ENCODE assay signal across 21 cellular contexts in genomic region chr15:93298901-93299300, GRCh38.
DNase-seq lines count a peak whose midpoint lies in the region; ATAC-seq and TF ChIP-seq lines count a peak whose summit lies in the region.
"Had no signal": no experiment of that assay in that cellular context is flagged by ENCODE, and none has a peak within 500 bp of the region (broad histone marks: within the 10 kb centered on the region; RNA-seq: fewer than 3 reads in every experiment).

No MANE protein-coding gene starts in this region.

- H3K36me3 Mint-ChIP-seq in activated CD8-positive, alpha-beta memory T cell treated with anti-CD3 and anti-CD28 coated beads, Interleukin-2, amount 10 ng/mL, durations not matched to agents 7 days and 5 days, result no peaks in the 10 kb centered on the region
- H3K36me3 Mint-ChIP-seq in MCF 10A (ENCODE audit: insufficient read depth, unreplicated experiment) (peaks cover 4% of the 10 kb centered on the region), glutamatergic neuron (ENCODE audit: unreplicated experiment) (no peaks in the 10 kb centered on the region)
- H3K36me3 Mint-ChIP-seq: activated naive CD8-positive, alpha-beta T cell treated with anti-CD3 and anti-CD28 coated beads for 36 hours; IgD-negative memory B cell; natural killer cell treated with Interleukin-12 subunit alpha and Interleukin-12 subunit beta and Interleukin-15 and Interleukin-18, amount 100 ng/mL, for 72 hours had no signal

- peaks cover 18% of the 10 kb centered on the region for H3K27me3 Mint-ChIP-seq in activated CD8-positive, alpha-beta memory T cell treated with anti-CD3 and anti-CD28 coated beads, Interleukin-2, amount 10 ng/mL, durations not matched to agents 7 days and 5 days
- H3K27me3 Mint-ChIP-seq in MCF 10A (ENCODE audit: insufficient read depth, unreplicated experiment) (no peaks in the 10 kb centered on the region), glutamatergic neuron (ENCODE audit: unreplicated experiment) (peaks cover 2% of the 10 kb centered on the region)
- H3K27me3 Mint-ChIP-seq: activated naive CD8-positive, alpha-beta T cell treated with anti-CD3 and anti-CD28 coated beads for 36 hours; IgD-negative memory B cell had no signal

- peak overlapping the region; percentile 63 for H3K14ac ChIP-seq in neuronal stem cell (ENCODE audit: low read length)

- H3K23ac ChIP-seq in neuronal stem cell (ENCODE audit: low read depth, low read length, poor library complexity), result no peak overlapping the region

- no peak overlapping the region for H3K4me2 ChIP-seq in neuronal stem cell (ENCODE audit: insufficient read depth, low read length, poor library complexity, severe bottlenecking)
- H3K4me2 ChIP-seq: PC-9 had no signal

- H3K4me1 Mint-ChIP-seq in activated CD8-positive, alpha-beta memory T cell treated with anti-CD3 and anti-CD28 coated beads, Interleukin-2, amount 10 ng/mL, durations not matched to agents 7 days and 5 days, result no peaks in the 10 kb centered on the region
- H3K4me1 Mint-ChIP-seq in MCF 10A (ENCODE audit: insufficient read depth, unreplicated experiment) (peaks cover 23% of the 10 kb centered on the region), glutamatergic neuron (ENCODE audit: low read depth, unreplicated experiment) (peaks cover 2% of the 10 kb centered on the region)
- H3K4me1 Mint-ChIP-seq: activated naive CD8-positive, alpha-beta T cell treated with anti-CD3 and anti-CD28 coated beads for 36 hours; IgD-negative memory B cell had no signal

- H3K4me1 ChIP-seq in neuronal stem cell (ENCODE audit: control insufficient read depth in 2 of 2, insufficient read depth in 1 of 2, low read depth in 1 of 2, low read length in 2 of 2), result peaks cover 5 to 9% of the 10 kb centered on the region in 2 donors

- no peak overlapping the region for H2BK5ac ChIP-seq in neuronal stem cell (ENCODE audit: low read length)

- no peak overlapping the region for H3K4me3 ChIP-seq in neuronal stem cell (ENCODE audit: low read length in 2 of 2)
- H3K4me3 ChIP-seq: esophagus squamous epithelium, PC-9, SK-N-MC had no signal

- H3K18ac ChIP-seq in neuronal stem cell (ENCODE audit: low read length), result peak overlapping the region; percentile 90

- H3K9me3 ChIP-seq in neuronal stem cell (replicated peaks in 1 of 2; ENCODE audit: control insufficient read depth in 2 of 2, insufficient read depth in 1 of 2, low read depth in 1 of 2, low read length in 2 of 2), result peaks cover 0 to 2% of the 10 kb centered on the region in 2 donors
- H3K9me3 ChIP-seq: esophagus squamous epithelium had no signal

- peak overlapping the region; percentile 96 for H2AK5ac ChIP-seq in neuronal stem cell (ENCODE audit: low read depth, low read length)

- H3K27ac Mint-ChIP-seq in activated CD8-positive, alpha-beta memory T cell treated with anti-CD3 and anti-CD28 coated beads, Interleukin-2, amount 10 ng/mL, durations not matched to agents 7 days and 5 days, result no peak overlapping the region
- peak overlapping the region; percentile 43 for H3K27ac Mint-ChIP-seq in MCF 10A (ENCODE audit: low read depth, unreplicated experiment)
- no peak overlapping the region for H3K27ac Mint-ChIP-seq in glutamatergic neuron (ENCODE audit: unreplicated experiment)
- H3K27ac Mint-ChIP-seq: activated naive CD8-positive, alpha-beta T cell treated with anti-CD3 and anti-CD28 coated beads for 36 hours; HFFc6; IgD-negative memory B cell; natural killer cell treated with Interleukin-12 subunit alpha and Interleukin-12 subunit beta and Interleukin-15 and Interleukin-18, amount 100 ng/mL, for 72 hours had no signal

- ATAC-seq in activated CD8-positive, alpha-beta memory T cell treated with anti-CD3 and anti-CD28 coated beads, Interleukin-2, amount 10 ng/mL, durations not matched to agents 7 days and 5 days, result no peak
- ATAC-seq in GM19467 (IDR thresholded peaks at IDR 0.05; ENCODE audit: unreplicated experiment) (no peak), HG03565 (IDR thresholded peaks at IDR 0.05; ENCODE audit: unreplicated experiment) (no peak)
- ATAC-seq: activated CD4-positive, CD25-positive, alpha-beta regulatory T cell treated with anti-CD3 and anti-CD28 coated beads, Interleukin-2, amount 50 U/mL, for 24 hours; left colon had no signal

- H3K27ac ChIP-seq in neuronal stem cell (replicated peaks; ENCODE audit: low read length), result no peak overlapping the region
- H3K27ac ChIP-seq: PC-9, SK-N-MC had no signal

- H4K8ac ChIP-seq in neuronal stem cell (ENCODE audit: low read depth, low read length), result no peak overlapping the region

- BruUV-seq in MCF 10A (replicated peaks; lab: Mats Ljungman, UMichigan), result no TSS peak

- no peak overlapping the region for H4K91ac ChIP-seq in neuronal stem cell (ENCODE audit: low read depth, low read length, poor library complexity)

- H2BK12ac ChIP-seq in neuronal stem cell (ENCODE audit: low read length), result peak overlapping the region; percentile 12

- H3K79me1 ChIP-seq in neuronal stem cell (ENCODE audit: low read depth, low read length), result no peaks in the 10 kb centered on the region

- DNase-seq in activated CD8-positive, alpha-beta memory T cell treated with anti-CD3 and anti-CD28 coated beads, Interleukin-2, amount 10 ng/mL, durations not matched to agents 7 days and 5 days, result peak; percentile 29
- no peak for DNase-seq in activated CD8-positive, alpha-beta memory T cell treated with anti-CD3 and anti-CD28 coated beads, Interleukin-2, amount 50 U/mL, for 48 hours
- DNase-seq in MCF 10A (ENCODE audit: unreplicated experiment) (peak; percentile 96), neuronal stem cell (ENCODE audit: low spot score) (no peak), kidney tubule cell (ENCODE audit: low spot score) (no peak), glutamatergic neuron (no peak)
- DNase-seq: activated naive CD8-positive, alpha-beta T cell treated with anti-CD3 and anti-CD28 coated beads for 36 hours; effector CD4-positive, alpha-beta T cell; esophagus squamous epithelium; HFFc6; NCI-H187; NCI-H748 treated with DMSO at 0.1 percent for 48 hours; PC-9; T1000 had no signal

- peak overlapping the region; percentile 84 for H3K4ac ChIP-seq in neuronal stem cell (ENCODE audit: low read length)

- no CpG with 5 or more reads among the region's 9 CpGs for WGBS in neuronal stem cell (ENCODE audit: extremely low coverage in 2 of 2, insufficient read length in 2 of 2, insufficient replicate concordance in 1 of 2), 2 donors

- H2AFZ ChIP-seq in neuronal stem cell (ENCODE audit: low read length), result no peak overlapping the region
- H2AFZ ChIP-seq: PC-9 had no signal

- H3K27me3 ChIP-seq in neuronal stem cell (ENCODE audit: control insufficient read depth in 3 of 3, insufficient read depth in 3 of 3, low read depth in 1 of 3, low read length in 3 of 3), result no peaks in the 10 kb centered on the region
- H3K27me3 ChIP-seq: esophagus squamous epithelium had no signal

- POLR2A ChIA-PET in MCF 10A (lab: Yijun Ruan, JAX), result interaction anchor here (1.0 kb wide), 1 partner anchor 11 kb away, joined by 3 read pairs; no protein-coding TSS in a partner anchor

- CTCF ChIA-PET in activated CD8-positive, alpha-beta memory T cell treated with anti-CD3 and anti-CD28 coated beads, Interleukin-2, amount 10 ng/mL, durations not matched to agents 7 days and 5 days (lab: Charles Lee), result no interaction called here
- CTCF ChIA-PET in MCF 10A (lab: Yijun Ruan, JAX), result no interaction called here

- H3K9me3 Mint-ChIP-seq in activated CD8-positive, alpha-beta memory T cell treated with anti-CD3 and anti-CD28 coated beads, Interleukin-2, amount 10 ng/mL, durations not matched to agents 7 days and 5 days (ENCODE audit: low read depth), result no peaks in the 10 kb centered on the region
- H3K9me3 Mint-ChIP-seq in MCF 10A (ENCODE audit: unreplicated experiment), result peaks cover under 1% of the 10 kb centered on the region
- H3K9me3 Mint-ChIP-seq in glutamatergic neuron (ENCODE audit: unreplicated experiment), result no peaks in the 10 kb centered on the region
- H3K9me3 Mint-ChIP-seq: activated naive CD8-positive, alpha-beta T cell treated with anti-CD3 and anti-CD28 coated beads for 36 hours; natural killer cell treated with Interleukin-12 subunit alpha and Interleukin-12 subunit beta and Interleukin-15 and Interleukin-18, amount 100 ng/mL, for 72 hours had no signal

- H2BK15ac ChIP-seq in neuronal stem cell (ENCODE audit: low read length), result no peak overlapping the region

- H3K9ac ChIP-seq in neuronal stem cell (ENCODE audit: low read depth, low read length, poor library complexity), result no peak overlapping the region

- intact Hi-C loops in MCF 10A (cut with micrococcal nuclease), result no loop called here

- no peak overlapping the region for H2BK120ac ChIP-seq in neuronal stem cell (ENCODE audit: low read depth, low read length)

- no peak for TF ChIP-seq CTCF in MCF 10A (IDR thresholded peaks at IDR 0.05; ENCODE audit: unreplicated experiment)
- no peak for TF ChIP-seq CTCF in glutamatergic neuron (IDR thresholded peaks at IDR 0.05; ENCODE audit: partially characterized antibody, unreplicated experiment)

- H3K36me3 ChIP-seq in neuronal stem cell (replicated peaks in 1 of 2; ENCODE audit: control insufficient read depth in 2 of 2, insufficient read depth in 2 of 2, low read length in 2 of 2), result no peaks in the 10 kb centered on the region
- H3K36me3 ChIP-seq: esophagus squamous epithelium had no signal

- no peak overlapping the region for H3K4me3 Mint-ChIP-seq in activated CD8-positive, alpha-beta memory T cell treated with anti-CD3 and anti-CD28 coated beads, Interleukin-2, amount 10 ng/mL, durations not matched to agents 7 days and 5 days
- H3K4me3 Mint-ChIP-seq in MCF 10A (ENCODE audit: unreplicated experiment) (no peak overlapping the region), glutamatergic neuron (ENCODE audit: unreplicated experiment) (no peak overlapping the region)
- H3K4me3 Mint-ChIP-seq: activated naive CD8-positive, alpha-beta T cell treated with anti-CD3 and anti-CD28 coated beads for 36 hours; HFFc6; IgD-negative memory B cell; natural killer cell treated with Interleukin-12 subunit alpha and Interleukin-12 subunit beta and Interleukin-15 and Interleukin-18, amount 100 ng/mL, for 72 hours had no signal

Comparison
In these comparisons a context has a peak if more than half of its experiments do, and no peak if none do; other contexts are left out.
1. DNase-seq: peak in activated CD8-positive, alpha-beta memory T cell treated with anti-CD3 and anti-CD28 coated beads, Interleukin-2, amount 10 ng/mL, durations not matched to agents 7 days and 5 days (single experiment) and MCF 10A (single experiment); none in activated CD8-positive, alpha-beta memory T cell treated with anti-CD3 and anti-CD28 coated beads, Interleukin-2, amount 50 U/mL, for 48 hours (single experiment), neuronal stem cell (single experiment), kidney tubule cell (single experiment) and glutamatergic neuron (single experiment).